In the genomic region with DNA sequence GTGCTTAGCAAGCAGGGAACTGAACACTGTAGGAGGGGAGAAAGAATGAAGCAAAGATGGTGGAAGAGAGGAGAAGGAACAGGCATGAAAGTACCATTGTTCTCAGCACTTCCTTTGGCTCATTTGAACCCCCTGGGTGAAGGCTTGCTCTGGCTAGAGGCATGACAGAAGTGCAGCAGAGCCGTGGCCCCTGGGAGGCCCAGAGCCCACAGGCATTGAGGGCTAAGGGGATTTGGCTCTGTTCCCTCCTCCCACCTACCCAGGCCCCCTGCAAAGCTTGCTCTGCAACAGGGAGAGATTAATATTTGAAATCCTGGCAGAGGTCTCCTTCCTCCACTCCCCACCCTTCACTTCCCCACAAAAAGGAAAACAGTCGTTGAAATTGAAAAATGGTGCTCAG, we compare ENCODE assay signal across 1 cellular context.
A peak's percentile ranks its signal among the peaks of the same experiment; 100 is the strongest.
TF ChIP-seq lines count a peak whose summit lies in the region.

No MANE protein-coding gene starts in this region.

TF ChIP-seq in HEK293, 187 proteins besides CTCF, POLR2A, EP300 and RAD21 (continued from another document):
- TF ChIP-seq, protein P1, sequence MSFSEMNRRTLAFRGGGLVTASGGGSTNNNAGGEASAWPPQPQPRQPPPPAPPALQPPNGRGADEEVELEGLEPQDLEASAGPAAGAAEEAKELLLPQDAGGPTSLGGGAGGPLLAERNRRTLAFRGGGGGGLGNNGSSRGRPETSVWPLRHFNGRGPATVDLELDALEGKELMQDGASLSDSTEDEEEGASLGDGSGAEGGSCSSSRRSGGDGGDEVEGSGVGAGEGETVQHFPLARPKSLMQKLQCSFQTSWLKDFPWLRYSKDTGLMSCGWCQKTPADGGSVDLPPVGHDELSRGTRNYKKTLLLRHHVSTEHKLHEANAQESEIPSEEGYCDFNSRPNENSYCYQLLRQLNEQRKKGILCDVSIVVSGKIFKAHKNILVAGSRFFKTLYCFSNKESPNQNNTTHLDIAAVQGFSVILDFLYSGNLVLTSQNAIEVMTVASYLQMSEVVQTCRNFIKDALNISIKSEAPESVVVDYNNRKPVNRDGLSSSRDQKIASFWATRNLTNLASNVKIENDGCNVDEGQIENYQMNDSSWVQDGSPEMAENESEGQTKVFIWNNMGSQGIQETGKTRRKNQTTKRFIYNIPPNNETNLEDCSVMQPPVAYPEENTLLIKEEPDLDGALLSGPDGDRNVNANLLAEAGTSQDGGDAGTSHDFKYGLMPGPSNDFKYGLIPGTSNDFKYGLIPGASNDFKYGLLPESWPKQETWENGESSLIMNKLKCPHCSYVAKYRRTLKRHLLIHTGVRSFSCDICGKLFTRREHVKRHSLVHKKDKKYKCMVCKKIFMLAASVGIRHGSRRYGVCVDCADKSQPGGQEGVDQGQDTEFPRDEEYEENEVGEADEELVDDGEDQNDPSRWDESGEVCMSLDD (tag by site-specific recombination; IDR thresholded peaks at IDR 0.05): no peak
- TF ChIP-seq ZNF600 (tag by site-specific recombination; IDR thresholded peaks at IDR 0.05) (no peak), GLIS1 (tag by site-specific recombination; IDR thresholded peaks at IDR 0.05) (peak; percentile 85), ZNF48 (tag by site-specific recombination; IDR thresholded peaks at IDR 0.05) (no peak), ZFP69B (tag by site-specific recombination; IDR thresholded peaks at IDR 0.05) (no peak)
- TF ChIP-seq, protein P2, sequence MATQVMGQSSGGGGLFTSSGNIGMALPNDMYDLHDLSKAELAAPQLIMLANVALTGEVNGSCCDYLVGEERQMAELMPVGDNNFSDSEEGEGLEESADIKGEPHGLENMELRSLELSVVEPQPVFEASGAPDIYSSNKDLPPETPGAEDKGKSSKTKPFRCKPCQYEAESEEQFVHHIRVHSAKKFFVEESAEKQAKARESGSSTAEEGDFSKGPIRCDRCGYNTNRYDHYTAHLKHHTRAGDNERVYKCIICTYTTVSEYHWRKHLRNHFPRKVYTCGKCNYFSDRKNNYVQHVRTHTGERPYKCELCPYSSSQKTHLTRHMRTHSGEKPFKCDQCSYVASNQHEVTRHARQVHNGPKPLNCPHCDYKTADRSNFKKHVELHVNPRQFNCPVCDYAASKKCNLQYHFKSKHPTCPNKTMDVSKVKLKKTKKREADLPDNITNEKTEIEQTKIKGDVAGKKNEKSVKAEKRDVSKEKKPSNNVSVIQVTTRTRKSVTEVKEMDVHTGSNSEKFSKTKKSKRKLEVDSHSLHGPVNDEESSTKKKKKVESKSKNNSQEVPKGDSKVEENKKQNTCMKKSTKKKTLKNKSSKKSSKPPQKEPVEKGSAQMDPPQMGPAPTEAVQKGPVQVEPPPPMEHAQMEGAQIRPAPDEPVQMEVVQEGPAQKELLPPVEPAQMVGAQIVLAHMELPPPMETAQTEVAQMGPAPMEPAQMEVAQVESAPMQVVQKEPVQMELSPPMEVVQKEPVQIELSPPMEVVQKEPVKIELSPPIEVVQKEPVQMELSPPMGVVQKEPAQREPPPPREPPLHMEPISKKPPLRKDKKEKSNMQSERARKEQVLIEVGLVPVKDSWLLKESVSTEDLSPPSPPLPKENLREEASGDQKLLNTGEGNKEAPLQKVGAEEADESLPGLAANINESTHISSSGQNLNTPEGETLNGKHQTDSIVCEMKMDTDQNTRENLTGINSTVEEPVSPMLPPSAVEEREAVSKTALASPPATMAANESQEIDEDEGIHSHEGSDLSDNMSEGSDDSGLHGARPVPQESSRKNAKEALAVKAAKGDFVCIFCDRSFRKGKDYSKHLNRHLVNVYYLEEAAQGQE (tag by site-specific recombination; IDR thresholded peaks at IDR 0.05): no peak
